In the genomic region with DNA sequence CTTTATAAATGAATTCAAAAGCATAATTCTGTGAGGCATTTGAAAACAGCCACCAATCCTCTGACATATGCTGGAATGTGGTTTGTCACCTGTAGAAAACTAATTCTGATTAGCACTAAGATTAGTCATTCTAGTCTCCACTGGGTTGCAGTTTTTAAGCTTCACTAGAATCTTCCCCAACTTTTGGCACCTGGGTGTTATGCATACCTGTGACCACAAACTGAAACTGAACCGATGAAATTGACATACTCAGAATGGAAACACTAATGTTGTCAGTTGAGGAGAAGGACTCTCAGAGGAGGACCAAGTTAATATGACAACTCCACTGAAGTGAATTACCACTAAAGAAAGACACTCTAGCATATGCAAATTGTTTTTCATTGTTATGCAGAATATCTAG, we compare ENCODE assay signal across 19 cellular contexts.
DNase-seq lines count a peak whose midpoint lies in the region; ATAC-seq and TF ChIP-seq lines count a peak whose summit lies in the region.
"Had no signal": no experiment of that assay in that cellular context is flagged by ENCODE, and none has a peak within 500 bp of the region (broad histone marks: within the 10 kb centered on the region; RNA-seq: fewer than 3 reads in every experiment).

No MANE protein-coding gene starts in this region.

- 36 to 63% (median 48%) methylated on average over 1 of the region's 1 CpG for WGBS in spleen, 5 donors

- no peaks in the 10 kb centered on the region for H3K4me1 ChIP-seq in spleen

- no peak for TF ChIP-seq POLR2A in spleen (IDR thresholded peaks at IDR 0.05)

- H3K9me3 ChIP-seq in spleen = no peaks in the 10 kb centered on the region
- H3K9me3 ChIP-seq: esophagus muscularis mucosa, heart right ventricle, mucosa of descending colon had no signal

- H3K4me3 ChIP-seq in spleen = no peak overlapping the region
- H3K4me3 ChIP-seq: esophagus muscularis mucosa, heart right ventricle, mucosa of descending colon had no signal

- DNase-seq in cerebellar cortex (ENCODE audit: low spot score) = peak; percentile 15
- DNase-seq in retina = no peak
- DNase-seq in spleen = no peak
- DNase-seq in globus pallidus (ENCODE audit: low spot score) = no peak
- DNase-seq: activated CD8-positive, alpha-beta memory T cell treated with anti-CD3 and anti-CD28 coated beads for 24 hours; activated gamma-delta T cell; heart right ventricle; mucosa of descending colon; NCI-H187; NCI-H526; stimulated activated CD4-positive, alpha-beta T cell treated with anti-CD3 and anti-CD28 coated beads, Interleukin-4, amount 100 ng/mL, for 1 hour; SW 1271; trophoblast cell had no signal

- no peaks in the 10 kb centered on the region for H3K36me3 ChIP-seq in spleen
- H3K36me3 ChIP-seq: esophagus muscularis mucosa, heart right ventricle had no signal

- intact Hi-C loops in spleen (cut with DNase I; ENCODE audit: low total_unique reads) = no loop called here

- H3K27me3 ChIP-seq in spleen (replicated peaks in 1 of 7) = no peaks in the 10 kb centered on the region
- H3K27me3 ChIP-seq: esophagus muscularis mucosa, heart right ventricle had no signal

- ATAC-seq in GM18511 (IDR thresholded peaks at IDR 0.05; ENCODE audit: unreplicated experiment) (peak; percentile 89), GM19467 (IDR thresholded peaks at IDR 0.05; ENCODE audit: unreplicated experiment) (peak; percentile 90), HG03097 (IDR thresholded peaks at IDR 0.05; ENCODE audit: low FRiP score, unreplicated experiment) (peak; percentile 79), HG03469 (IDR thresholded peaks at IDR 0.05; ENCODE audit: unreplicated experiment) (no peak)
- ATAC-seq: heart right ventricle, mucosa of descending colon, sciatic nerve had no signal

- no peak overlapping the region for H3K27ac ChIP-seq in spleen
- H3K27ac ChIP-seq: esophagus muscularis mucosa, heart right ventricle had no signal

- TF ChIP-seq CTCF in spleen (IDR thresholded peaks at IDR 0.05 in 8 of 11, conservative IDR thresholded peaks at IDR 0.05 in 3 of 11) = no peak
